In genomic region chrX:54358424-54359211, GRCh38 we compare ENCODE assay signal across 8 cellular contexts. TPM values are rescaled to one million over a fixed set of nuclear protein-coding genes. Genes with fewer than 3 reads are reported as not detected.
DNase-seq lines count a peak whose midpoint lies in the region; ATAC-seq and TF ChIP-seq lines count a peak whose summit lies in the region.

No MANE protein-coding gene starts in this region.

- intact Hi-C loops in left ventricle myocardium inferior (cut with micrococcal nuclease): no loop called here
- intact Hi-C loops in posterior cingulate gyrus (cut with DNase I): loop anchor here (2.0 kb wide), 1 partner anchor 176 kb away; the partner anchor contains the start of gene FAM120C

- H3K4me1 ChIP-seq in RWPE2 (ENCODE audit: insufficient read depth, poor library complexity, severe bottlenecking) (no peaks in the 10 kb centered on the region), left ventricle myocardium inferior (peaks cover 5% of the 10 kb centered on the region)

- DNase-seq in C1 segment of cervical spinal cord (lab: John Stamatoyannopoulos, UW) (peak in 13 of 14 donors; percentile 30 to 84 (median 69)), RWPE2 (ENCODE audit: low spot score) (peak; percentile 39), amniotic stem cell (lab: John Stamatoyannopoulos, UW) (peak; percentile 7), left ventricle myocardium inferior (peak; percentile 30), posterior cingulate gyrus (peak; percentile 60 to 96 (median 70)), AG08395 (ENCODE audit: low spot score) (no peak)

- no peaks in the 10 kb centered on the region for H3K36me3 ChIP-seq in RWPE2 (ENCODE audit: low read depth)
- H3K36me3 ChIP-seq in left ventricle myocardium inferior: no peaks in the 10 kb centered on the region

- H3K4me3 ChIP-seq in RWPE2 (ENCODE audit: severe bottlenecking): peak overlapping the region; percentile 47
- H3K4me3 ChIP-seq in left ventricle myocardium inferior: peak overlapping the region; percentile 68

- peak overlapping the region; percentile 44 for H3K27ac ChIP-seq in RWPE2 (ENCODE audit: poor library complexity, severe bottlenecking)
- H3K27ac ChIP-seq in left ventricle myocardium inferior (replicated peaks): peak overlapping the region; percentile 48

- H3K9me3 ChIP-seq in RWPE2 (ENCODE audit: severe bottlenecking): no peaks in the 10 kb centered on the region
- H3K9me3 ChIP-seq in left ventricle myocardium inferior (replicated peaks): no peaks in the 10 kb centered on the region

- ATAC-seq in HG03342 (IDR thresholded peaks at IDR 0.05; ENCODE audit: unreplicated experiment): peak; percentile 51
- peak; percentile 48 for ATAC-seq in RWPE2 (ENCODE audit: low read depth)
- ATAC-seq in GM21786 (IDR thresholded peaks at IDR 0.05; ENCODE audit: unreplicated experiment): no peak

- no peaks in the 10 kb centered on the region for H3K27me3 ChIP-seq in RWPE2 (ENCODE audit: insufficient read depth, poor library complexity, severe bottlenecking)
- H3K27me3 ChIP-seq in left ventricle myocardium inferior (ENCODE audit: low read depth): no peaks in the 10 kb centered on the region

- TF ChIP-seq CTCF in RWPE2 (IDR thresholded peaks at IDR 0.05; ENCODE audit: poor library complexity, severe bottlenecking): no peak
- no peak for TF ChIP-seq CTCF in left ventricle myocardium inferior (IDR thresholded peaks at IDR 0.05; ENCODE audit: borderline replicate concordance)

RNA-seq across cellular contexts. Expression of gene WNK3, which starts 0.8 kb away (rescaled TPM):
- total RNA-seq in left ventricle myocardium inferior: 0.88 TPM
